In genomic region chr11:4094348-4095291, GRCh38 we compare ENCODE assay signal across 8 cellular contexts. TPM values are rescaled to one million over a fixed set of nuclear protein-coding genes. Genes with fewer than 3 reads are reported as not detected.
A peak's percentile ranks its signal among the peaks of the same experiment; 100 is the strongest.
DNase-seq lines count a peak whose midpoint lies in the region; ATAC-seq, FAIRE-seq and TF ChIP-seq lines count a peak whose summit lies in the region.

TSS of gene RRM1 (plus strand) at chr11:4094799. CDS start at chr11:4095013, 214 bp downstream.

- no peak for TF ChIP-seq EP300 in transverse colon (IDR thresholded peaks at IDR 0.05; ENCODE audit: low read depth)

- DNase-seq in GM12891 (ENCODE audit: insufficient read length, low spot score) (peak; percentile 81), NCI-H1436 treated with DMSO at 0.1 percent for 48 hours (lab: John Stamatoyannopoulos, UW) (peak; percentile 90), T-cell (peak; percentile 79 to 94 (median 91)), cardiac septum (ENCODE audit: low spot score) (peak; percentile 95), trophoblast cell (peak; percentile 95 to 97), transverse colon (peak; percentile 94)

- peaks cover 74 to 86% (median 80%) of the 10 kb centered on the region in 3 donors for H3K4me1 Mint-ChIP-seq in T-cell

- no peaks in the 10 kb centered on the region for H3K27me3 Mint-ChIP-seq in T-cell

- ATAC-seq in HG02840 (IDR thresholded peaks at IDR 0.05; ENCODE audit: low FRiP score, unreplicated experiment) = peak; percentile 91
- peak; percentile 84 to 92 (median 88) for ATAC-seq in T-cell (replicated peaks in 1 of 4)

- 0 to 1% (median 0%) methylated on average over 62 to 74 of the region's 74 CpGs for WGBS in adipose tissue, 3 donors
- no CpG with 5 or more reads among the region's 74 CpGs for WGBS in trophoblast cell (ENCODE audit: extremely low coverage, insufficient coverage, insufficient read length)
- WGBS in transverse colon (ENCODE audit: low coverage in 1 of 2), 2 donors = 0% methylated on average over 1 to 72 of the region's 74 CpGs

- peak within 1 kb of the TSS; percentile 87 for H2AFZ ChIP-seq in trophoblast cell (ENCODE audit: insufficient read depth, low read length, poor library complexity)

- H3K27ac ChIP-seq in adipose tissue (ENCODE audit: low read depth, low read length) (peak within 1 kb of the TSS; percentile 45), trophoblast cell (ENCODE audit: low read depth, low read length) (peak within 1 kb of the TSS; percentile 63), transverse colon (peak within 1 kb of the TSS; percentile 89 to 96 (median 92))

- H3K27me3 ChIP-seq in trophoblast cell (ENCODE audit: insufficient read depth, low read length) = no peaks in the 10 kb centered on the region
- H3K27me3 ChIP-seq in transverse colon = no peaks in the 10 kb centered on the region

- peak within 1 kb of the TSS; percentile 91 for H3K4me2 ChIP-seq in trophoblast cell (ENCODE audit: low read length)

- peaks cover 10% of the 10 kb centered on the region for H3K79me1 ChIP-seq in trophoblast cell (ENCODE audit: low read length)

- peak; percentile 98 for FAIRE-seq in GM12891 (lab: Jason Lieb, UNC)

- H3K36me3 ChIP-seq in trophoblast cell (ENCODE audit: control insufficient read depth in 1 of 2, insufficient read depth in 2 of 2, low read length in 2 of 2) (peaks cover 4 to 9% of the 10 kb centered on the region in 2 experiments), transverse colon (no peaks in the 10 kb centered on the region)

- POLR2A ChIA-PET in T-cell (lab: Charles Lee) = no interaction called here

- no peak within 1 kb of the TSS for H2AK5ac ChIP-seq in trophoblast cell (ENCODE audit: low read length)

- peaks cover 4% of the 10 kb centered on the region for H3K79me2 ChIP-seq in trophoblast cell (ENCODE audit: control insufficient read depth, insufficient read depth, low read length, poor library complexity)

- peak within 1 kb of the TSS; percentile 90 for H3K9ac ChIP-seq in trophoblast cell (ENCODE audit: low read length)

- H3K4me1 ChIP-seq in trophoblast cell (ENCODE audit: control insufficient read depth in 1 of 2, insufficient read depth in 2 of 2, low read length in 2 of 2) = peaks cover 3 to 7% of the 10 kb centered on the region in 2 experiments
- H3K4me1 ChIP-seq in transverse colon = peaks cover 6 to 24% (median 16%) of the 10 kb centered on the region in 4 donors

- CTCF ChIA-PET in T-cell (lab: Charles Lee) = interaction anchor here in 1 of 2 donors (0.7 to 1.5 kb wide), 4 partner anchors 240 to 254 kb away, joined by 3 to 4 read pairs (median 4); partner anchors contain the start of gene RHOG

- H3K27ac Mint-ChIP-seq in T-cell = peak within 1 kb of the TSS; percentile 96 to 97

- peak within 1 kb of the TSS; percentile 90 for H4K8ac ChIP-seq in trophoblast cell (ENCODE audit: low read depth, low read length)

- peak within 1 kb of the TSS; percentile 66 for H4K91ac ChIP-seq in trophoblast cell (ENCODE audit: low read depth, low read length)

- TF ChIP-seq POLR2A in GM12891 (IDR thresholded peaks at IDR 0.05; ENCODE audit: low read depth, low read length) (peak; percentile 66; the same call in 1 of the 2 replicates), transverse colon (IDR thresholded peaks at IDR 0.05) (peak; percentile 81)

- H2BK120ac ChIP-seq in trophoblast cell (ENCODE audit: insufficient read depth, low read length, poor library complexity) = peak within 1 kb of the TSS; percentile 68

- peak within 1 kb of the TSS; percentile 64 for H2BK5ac ChIP-seq in trophoblast cell (ENCODE audit: low read depth, low read length, poor library complexity)

- H4K12ac ChIP-seq in trophoblast cell (ENCODE audit: low read depth, low read length) = peak within 1 kb of the TSS; percentile 91

- H3K18ac ChIP-seq in trophoblast cell (ENCODE audit: low read length) = peak within 1 kb of the TSS; percentile 70

- H3K4me3 ChIP-seq in trophoblast cell (ENCODE audit: low read depth, low read length) = peak within 1 kb of the TSS; percentile 80
- H3K4me3 ChIP-seq in transverse colon = peak within 1 kb of the TSS; percentile 63 to 75 (median 68)

- H3K9me3 Mint-ChIP-seq in T-cell = no peaks in the 10 kb centered on the region

- H3K4ac ChIP-seq in trophoblast cell (ENCODE audit: low read depth, low read length) = peak within 1 kb of the TSS; percentile 80

- H3K9me3 ChIP-seq in trophoblast cell (ENCODE audit: insufficient read depth, low read depth, low read length) (no peaks in the 10 kb centered on the region), transverse colon (no peaks in the 10 kb centered on the region)

- H3K14ac ChIP-seq in trophoblast cell (ENCODE audit: low read length) = peak within 1 kb of the TSS; percentile 83

- no peak for TF ChIP-seq CTCF in transverse colon (IDR thresholded peaks at IDR 0.05)

- in situ Hi-C loops in transverse colon (cut with MboI; ENCODE audit: low pct_ligation_motif_present in 1 of 4, low pct_unique_long_range_greater_than_20kb in 1 of 4, low sequenced_read_pairs in 3 of 4) = no loop called here

- H3K23ac ChIP-seq in trophoblast cell (ENCODE audit: low read length) = no peak within 1 kb of the TSS

- peak within 1 kb of the TSS; percentile 94 to 96 (median 95) for H3K4me3 Mint-ChIP-seq in T-cell

- H2BK12ac ChIP-seq in trophoblast cell (ENCODE audit: low read length) = no peak within 1 kb of the TSS

- intact Hi-C loops in cardiac septum (cut with DNase I) (no loop called here), transverse colon (cut with DNase I; ENCODE audit: low total_unique reads) (no loop called here)

- H3K36me3 Mint-ChIP-seq in T-cell = peaks cover 18% of the 10 kb centered on the region

TF ChIP-seq in GM12891, 5 proteins besides CTCF, POLR2A, EP300 and RAD21:
- TF ChIP-seq TAF1 (IDR thresholded peaks at IDR 0.05; ENCODE audit: low read depth, low read length) (peak; percentile 45; the same call in 1 of the 2 replicates), SPI1 (IDR thresholded peaks at IDR 0.05; ENCODE audit: low read depth, low read length) (no peak), POLR2AphosphoS5 (IDR thresholded peaks at IDR 0.05; ENCODE audit: low read depth, low read length) (peak; percentile 90)

RNA-seq across cellular contexts. Expression of gene RRM1, which starts in this region (rescaled TPM):
- polyA plus RNA-seq in GM12891 (2012; ENCODE audit: low read depth, missing spikeins) = 90.9 TPM
- total RNA-seq in T-cell = 10 to 100 TPM; 27.4 to 50.8 (median 36.1) TPM
- polyA plus RNA-seq in adipose tissue = 10 to 100 TPM; 13.1 to 20.5 (median 15.7) TPM
- 33.9 TPM for total RNA-seq in cardiac septum
- 63.0 and 64.3 TPM in 2 replicates for polyA plus RNA-seq in trophoblast cell (2013)
- total RNA-seq in transverse colon = 10 to 100 TPM; 13.8 to 23.8 (median 16.8) TPM

Comparison
In these comparisons a context has a peak if more than half of its experiments do, and no peak if none do; other contexts are left out.
1. Peak in every context shown above with its lines: DNase-seq, ATAC-seq, H3K4me3 ChIP-seq and H3K27ac ChIP-seq.